8 cellular contexts compared by ENCODE assay signal in the genomic region with DNA sequence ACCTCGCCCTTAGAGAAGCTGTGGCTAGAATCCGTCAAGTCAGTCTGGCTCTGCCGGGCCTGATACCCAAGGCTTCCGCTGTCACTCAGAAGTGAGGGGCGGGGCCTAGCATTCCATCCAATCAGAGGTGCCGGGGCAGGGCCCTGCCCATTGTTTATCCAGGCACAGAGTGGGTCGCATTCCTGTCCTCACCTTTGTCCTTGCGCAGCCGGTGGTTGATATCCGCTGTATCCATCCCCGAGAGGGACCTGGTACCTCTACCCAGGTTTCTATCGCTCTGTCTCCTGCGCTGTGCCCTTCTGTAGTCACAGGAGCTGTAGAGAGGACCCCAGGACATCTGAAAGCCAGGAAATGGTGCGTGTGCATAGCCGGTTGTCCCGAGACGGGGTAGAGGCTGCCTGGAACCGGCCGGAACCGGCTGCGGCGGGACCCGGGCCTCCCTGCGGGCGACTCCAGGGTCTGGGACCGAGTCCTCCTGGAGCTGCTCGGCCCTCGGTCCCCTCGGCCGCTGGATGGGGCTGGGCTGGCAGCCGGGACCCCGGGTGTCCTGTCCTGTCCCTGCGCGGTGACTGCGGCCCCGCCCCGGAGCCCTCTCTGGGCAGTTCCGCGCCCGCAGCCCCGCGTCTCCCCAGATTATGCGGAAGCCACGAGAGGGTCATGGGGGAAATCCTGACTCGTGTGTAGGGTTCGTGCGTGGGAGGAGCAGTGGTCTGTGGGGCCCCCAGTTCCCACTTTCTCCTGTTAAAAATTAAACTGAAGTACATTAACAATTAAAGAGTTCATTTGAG. TPM values are rescaled to one million over a fixed set of nuclear protein-coding genes. Genes with fewer than 3 reads are reported as not detected.
DNase-seq lines count a peak whose midpoint lies in the region; ATAC-seq and TF ChIP-seq lines count a peak whose summit lies in the region.

A gene (plus strand): TSS at position 183 of the 788 bp plus-strand sequence. CDS start 169 bp downstream, at position 352.

- DNase-seq in NCI-H526 treated with DMSO at 0.1 percent for 48 hours (lab: John Stamatoyannopoulos, UW): peak; percentile 80
- DNase-seq in activated CD4-positive, alpha-beta T cell treated with anti-CD3 and anti-CD28 coated beads, Interleukin-2, amount 50 U/mL, for 24 hours (ENCODE audit: low read depth in 1 of 2, low spot score in 1 of 2): peak; percentile 68 to 80
- DNase-seq in left lung: peak; percentile 96
- peak; percentile 88 to 91 for DNase-seq in stimulated activated CD4-positive, alpha-beta T cell treated with anti-CD3 and anti-CD28 coated beads, Interleukin-2, amount 100 ng/mL, for 24 hours
- no peak for DNase-seq in NCI-H1694 treated with DMSO at 0.1 percent for 48 hours (lab: John Stamatoyannopoulos, UW)

- H3K36me3 Mint-ChIP-seq in dendritic cell treated with granulocyte-macrophage colony-stimulating factor and Interleukin-4, amounts not matched to agents 40 ng/mL and 50 ng/mL, for 4 days (ENCODE audit: low read depth): peaks cover 32% of the 10 kb centered on the region

- no peaks in the 10 kb centered on the region for H3K27me3 Mint-ChIP-seq in dendritic cell treated with granulocyte-macrophage colony-stimulating factor and Interleukin-4, amounts not matched to agents 40 ng/mL and 50 ng/mL, for 4 days

- TF ChIP-seq CTCF in left lung (IDR thresholded peaks at IDR 0.05): peak in 1 of 2 donors; percentile 11

- no peaks in the 10 kb centered on the region for H3K9me3 ChIP-seq in left lung

- H3K27me3 ChIP-seq in left lung: no peaks in the 10 kb centered on the region

- peak; percentile 38 for TF ChIP-seq POLR2A in GM18526 (IDR thresholded peaks at IDR 0.05; ENCODE audit: extremely low read depth, insufficient read length)

- peak within 1 kb of the TSS; percentile 71 to 80 for H3K4me3 ChIP-seq in left lung

- H3K9me3 Mint-ChIP-seq in dendritic cell treated with granulocyte-macrophage colony-stimulating factor and Interleukin-4, amounts not matched to agents 40 ng/mL and 50 ng/mL, for 4 days: no peaks in the 10 kb centered on the region

- peaks cover 42% of the 10 kb centered on the region for H3K4me1 Mint-ChIP-seq in dendritic cell treated with granulocyte-macrophage colony-stimulating factor and Interleukin-4, amounts not matched to agents 40 ng/mL and 50 ng/mL, for 4 days (ENCODE audit: low read depth)

- H3K4me3 Mint-ChIP-seq in dendritic cell treated with granulocyte-macrophage colony-stimulating factor and Interleukin-4, amounts not matched to agents 40 ng/mL and 50 ng/mL, for 4 days: peak within 1 kb of the TSS; percentile 93

- H3K4me1 ChIP-seq in left lung: peaks cover 0 to 27% of the 10 kb centered on the region in 2 donors

- no peaks in the 10 kb centered on the region for H3K36me3 ChIP-seq in left lung

- peak; percentile 83 for ATAC-seq in HG03066 (IDR thresholded peaks at IDR 0.05; ENCODE audit: low read depth, unreplicated experiment)
- peak; percentile 99 for ATAC-seq in left lung

- intact Hi-C loops in dendritic cell treated with granulocyte-macrophage colony-stimulating factor and Interleukin-4, amounts not matched to agents 40 ng/mL and 50 ng/mL, for 4 days (cut with micrococcal nuclease): loop anchor here (1.0 to 5.0 kb wide), 4 partner anchors 22 to 176 kb away; no protein-coding TSS in a partner anchor
- intact Hi-C loops in left lung (cut with DNase I): no loop called here

- H3K27ac ChIP-seq in left lung: peak within 1 kb of the TSS; percentile 97

- peak within 1 kb of the TSS; percentile 92 for H3K27ac Mint-ChIP-seq in dendritic cell treated with granulocyte-macrophage colony-stimulating factor and Interleukin-4, amounts not matched to agents 40 ng/mL and 50 ng/mL, for 4 days

RNA-seq across cellular contexts. Expression of the gene that starts here (rescaled TPM):
- 1 to 10 TPM; 4.9 to 5.7 TPM for total RNA-seq in left lung
